In genomic region chr12:71664411-71665108, GRCh38 we compare ENCODE assay signal across 8 cellular contexts. TPM values are rescaled to one million over a fixed set of nuclear protein-coding genes. Genes with fewer than 3 reads are reported as not detected.
A peak's percentile ranks its signal among the peaks of the same experiment; 100 is the strongest.
DNase-seq lines count a peak whose midpoint lies in the region; ATAC-seq and TF ChIP-seq lines count a peak whose summit lies in the region.

No MANE protein-coding gene starts in this region.

- no peak for TF ChIP-seq POLR2A in heart left ventricle (IDR thresholded peaks at IDR 0.05)

- peak overlapping the region; percentile 62 to 98 (median 94) for H3K27ac ChIP-seq in heart left ventricle
- H3K27ac ChIP-seq in right atrium auricular region: peak overlapping the region; percentile 94 to 97

- POLR2A ChIA-PET in activated CD8-positive, alpha-beta T cell treated with anti-CD3 and anti-CD28 coated beads, Interleukin-2, amount 10 ng/mL, durations not matched to agents 7 days and 5 days (lab: Charles Lee): interaction anchor here (0.6 to 3.0 kb wide), 16 partner anchors 10 to 1392 kb away, joined by 3 to 101 read pairs (median 10); partner anchors contain the start of genes RAB21, TBC1D15 and TMEM19

- no peaks in the 10 kb centered on the region for H3K27me3 Mint-ChIP-seq in activated CD8-positive, alpha-beta T cell treated with anti-CD3 and anti-CD28 coated beads, Interleukin-2, amount 10 ng/mL, durations not matched to agents 7 days and 5 days (ENCODE audit: low read depth)

- CTCF ChIA-PET in activated CD8-positive, alpha-beta T cell treated with anti-CD3 and anti-CD28 coated beads, Interleukin-2, amount 10 ng/mL, durations not matched to agents 7 days and 5 days (lab: Charles Lee): interaction anchor here (0.8 to 4.2 kb wide), 6 partner anchors 13 to 174 kb away, joined by 3 to 41 read pairs (median 16); partner anchors contain the start of gene TMEM19

- H3K4me3 ChIP-seq in heart left ventricle (peak overlapping the region; percentile 70 to 97 (median 88)), right atrium auricular region (peak overlapping the region; percentile 81 to 85), skeletal muscle cell (ENCODE audit: low read depth, low read length) (peak overlapping the region; percentile 95)

- intact Hi-C loops in heart left ventricle (cut with DNase I): loop anchor here in 5 of 10 donors (2.0 to 10.0 kb wide), 5 partner anchors 22 to 180 kb away; partner anchors contain the start of genes RAB21 (in 3 of the 5) and TMEM19 (in 2 of the 5)
- intact Hi-C loops in Right ventricle myocardium inferior (cut with DNase I): loop anchor here (1.0 to 2.0 kb wide), 3 partner anchors 22 to 174 kb away; partner anchors contain the start of genes RAB21, TBC1D15 and TMEM19

- H3K27me3 ChIP-seq in heart left ventricle (no peaks in the 10 kb centered on the region), right atrium auricular region (no peaks in the 10 kb centered on the region)

- H3K9me3 ChIP-seq in heart left ventricle (no peaks in the 10 kb centered on the region), right atrium auricular region (no peaks in the 10 kb centered on the region)

- H3K4me1 ChIP-seq in heart left ventricle (peaks cover 0 to 40% (median 28%) of the 10 kb centered on the region in 12 donors), right atrium auricular region (peaks cover 0 to 29% of the 10 kb centered on the region in 2 donors)

- H3K4me1 Mint-ChIP-seq in activated CD8-positive, alpha-beta T cell treated with anti-CD3 and anti-CD28 coated beads, Interleukin-2, amount 10 ng/mL, durations not matched to agents 7 days and 5 days (ENCODE audit: low read depth): peaks cover 31% of the 10 kb centered on the region

- in situ Hi-C loops in G401 (cut with HindIII; ENCODE audit: low sequenced_read_pairs): no loop called here

- no peaks in the 10 kb centered on the region for H3K9me3 Mint-ChIP-seq in activated CD8-positive, alpha-beta T cell treated with anti-CD3 and anti-CD28 coated beads, Interleukin-2, amount 10 ng/mL, durations not matched to agents 7 days and 5 days (ENCODE audit: insufficient read depth)

- 0 to 1% (median 0%) methylated on average over 20 of the region's 20 CpGs for WGBS in heart left ventricle, 4 donors

- TF ChIP-seq CTCF in heart left ventricle (IDR thresholded peaks at IDR 0.05) (no peak), right atrium auricular region (IDR thresholded peaks at IDR 0.05) (no peak)

- DNase-seq in heart left ventricle: no peak
- DNase-seq in Right ventricle myocardium inferior (ENCODE audit: missing footprints): no peak
- DNase-seq in activated CD8-positive, alpha-beta T cell treated with anti-CD3 and anti-CD28 coated beads, Interleukin-2, amount 10 ng/mL, durations not matched to agents 7 days and 5 days: no peak
- no peak for DNase-seq in right atrium auricular region (ENCODE audit: low spot score)
- DNase-seq in skeletal muscle cell (ENCODE audit: low read depth): no peak
- no peak for DNase-seq in G401 (ENCODE audit: low spot score)
- DNase-seq in T-helper 9 cell: no peak

- H3K36me3 ChIP-seq in heart left ventricle: peaks cover 0 to 10% (median 7%) of the 10 kb centered on the region in 9 donors
- H3K36me3 ChIP-seq in right atrium auricular region: peaks cover 6% of the 10 kb centered on the region

- peak in 2 of 4 donors; percentile 5 to 16 for ATAC-seq in heart left ventricle
- ATAC-seq in Right ventricle myocardium inferior: no peak
- peak; percentile 7 for ATAC-seq in HG03095 (IDR thresholded peaks at IDR 0.05; ENCODE audit: unreplicated experiment)
- no peak for ATAC-seq in activated CD8-positive, alpha-beta T cell treated with anti-CD3 and anti-CD28 coated beads, Interleukin-2, amount 10 ng/mL, durations not matched to agents 7 days and 5 days

- peak overlapping the region; percentile 98 for H3K4me3 Mint-ChIP-seq in activated CD8-positive, alpha-beta T cell treated with anti-CD3 and anti-CD28 coated beads, Interleukin-2, amount 10 ng/mL, durations not matched to agents 7 days and 5 days

- peaks cover 29% of the 10 kb centered on the region for H3K36me3 Mint-ChIP-seq in activated CD8-positive, alpha-beta T cell treated with anti-CD3 and anti-CD28 coated beads, Interleukin-2, amount 10 ng/mL, durations not matched to agents 7 days and 5 days (ENCODE audit: low read depth)

- peak overlapping the region; percentile 100 for H3K27ac Mint-ChIP-seq in activated CD8-positive, alpha-beta T cell treated with anti-CD3 and anti-CD28 coated beads, Interleukin-2, amount 10 ng/mL, durations not matched to agents 7 days and 5 days

RNA-seq across cellular contexts. Expression of gene THAP2, which starts 0.5 kb away (rescaled TPM):
- total RNA-seq in heart left ventricle (10 to 100 TPM in 1 of 9 donors, 1 to 10 TPM in 8; 2.2 to 13.1 (median 4.9) TPM), Right ventricle myocardium inferior (7.4 TPM), right atrium auricular region (1 to 10 TPM; 2.0 to 5.2 TPM)
- 1 to 10 TPM; 3.2 to 3.7 TPM for polyA plus RNA-seq in heart left ventricle
- total RNA-seq in activated CD8-positive, alpha-beta T cell treated with anti-CD3 and anti-CD28 coated beads, Interleukin-2, amount 10 ng/mL, durations not matched to agents 7 days and 5 days: 1 to 10 TPM; 3.5 to 5.2 TPM
- total RNA-seq in G401 (2014; rRNA removed; shearing (Covaris generic)): 6.0 and 10.0 TPM in 2 replicates

RNA-seq across cellular contexts. Expression of gene ZFC3H1, which starts 0.9 kb away (rescaled TPM):
- total RNA-seq in heart left ventricle (10 to 100 TPM; 15.6 to 27.3 (median 18.2) TPM), Right ventricle myocardium inferior (15.2 TPM), right atrium auricular region (10 to 100 TPM; 19.5 to 22.8 TPM)
- 10 to 100 TPM in 1 of 2 donors, 1 to 10 TPM in 1; 9.8 to 11.2 TPM for polyA plus RNA-seq in heart left ventricle
- total RNA-seq in activated CD8-positive, alpha-beta T cell treated with anti-CD3 and anti-CD28 coated beads, Interleukin-2, amount 10 ng/mL, durations not matched to agents 7 days and 5 days: 10 to 100 TPM; 45.9 to 49.9 TPM
- total RNA-seq in G401 (2014; rRNA removed; shearing (Covaris generic)): 9.7 and 11.8 TPM in 2 replicates

RNA-seq across cellular contexts. Expression of gene TMEM19, which starts 21.3 kb away (rescaled TPM):
- total RNA-seq in heart left ventricle: 10 to 100 TPM; 15.5 to 39.5 (median 28.8) TPM
- 10 to 100 TPM in 1 of 2 donors, 1 to 10 TPM in 1; 8.8 to 24.6 TPM for polyA plus RNA-seq in heart left ventricle
- 25.7 TPM for total RNA-seq in Right ventricle myocardium inferior
- total RNA-seq in activated CD8-positive, alpha-beta T cell treated with anti-CD3 and anti-CD28 coated beads, Interleukin-2, amount 10 ng/mL, durations not matched to agents 7 days and 5 days: 10 to 100 TPM; 22.1 to 23.9 TPM
- 10 to 100 TPM; 19.5 to 20.5 TPM for total RNA-seq in right atrium auricular region
- 21.0 and 34.6 TPM in 2 replicates for total RNA-seq in G401 (2014; rRNA removed; shearing (Covaris generic))
